1 cellular context compared by ENCODE assay signal in the genomic region with DNA sequence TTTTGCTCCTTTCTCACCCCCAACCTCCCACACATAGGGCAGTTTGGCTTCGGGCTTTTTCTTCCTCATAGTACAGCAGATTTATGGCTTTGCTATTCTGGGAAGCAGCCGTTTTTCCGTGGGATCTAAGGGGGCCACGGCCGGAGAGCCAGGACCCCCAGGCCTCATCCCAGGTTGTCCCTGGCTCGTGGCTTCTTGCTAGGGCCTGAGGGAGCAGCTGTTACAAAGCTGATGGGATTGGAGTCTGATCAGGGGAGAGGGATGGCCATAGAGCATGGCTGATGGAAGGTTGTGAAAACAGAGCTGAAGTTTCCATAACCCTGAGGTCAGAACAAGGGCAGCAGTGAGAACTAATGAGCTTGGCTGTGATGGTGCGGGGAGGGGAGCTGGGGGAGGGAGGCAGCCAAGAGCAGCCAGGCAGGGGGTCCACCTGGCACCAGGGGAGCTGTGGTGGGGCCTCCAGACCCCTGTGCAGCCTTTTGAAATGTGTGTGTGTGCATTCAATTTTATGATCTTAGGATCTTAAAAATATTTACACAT.
TF ChIP-seq lines count a peak whose summit lies in the region.

No MANE protein-coding gene starts in this region.

TF ChIP-seq in SK-N-SH treated with all-trans-retinoic acid at 6 μM for 48 hours, 23 proteins besides CTCF, POLR2A, EP300 and RAD21 (continued from another document):
- TF ChIP-seq, protein P1, sequence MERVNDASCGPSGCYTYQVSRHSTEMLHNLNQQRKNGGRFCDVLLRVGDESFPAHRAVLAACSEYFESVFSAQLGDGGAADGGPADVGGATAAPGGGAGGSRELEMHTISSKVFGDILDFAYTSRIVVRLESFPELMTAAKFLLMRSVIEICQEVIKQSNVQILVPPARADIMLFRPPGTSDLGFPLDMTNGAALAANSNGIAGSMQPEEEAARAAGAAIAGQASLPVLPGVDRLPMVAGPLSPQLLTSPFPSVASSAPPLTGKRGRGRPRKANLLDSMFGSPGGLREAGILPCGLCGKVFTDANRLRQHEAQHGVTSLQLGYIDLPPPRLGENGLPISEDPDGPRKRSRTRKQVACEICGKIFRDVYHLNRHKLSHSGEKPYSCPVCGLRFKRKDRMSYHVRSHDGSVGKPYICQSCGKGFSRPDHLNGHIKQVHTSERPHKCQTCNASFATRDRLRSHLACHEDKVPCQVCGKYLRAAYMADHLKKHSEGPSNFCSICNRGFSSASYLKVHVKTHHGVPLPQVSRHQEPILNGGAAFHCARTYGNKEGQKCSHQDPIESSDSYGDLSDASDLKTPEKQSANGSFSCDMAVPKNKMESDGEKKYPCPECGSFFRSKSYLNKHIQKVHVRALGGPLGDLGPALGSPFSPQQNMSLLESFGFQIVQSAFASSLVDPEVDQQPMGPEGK (CRISPR knock-in tag; IDR thresholded peaks at IDR 0.05; ENCODE audit: borderline replicate concordance): no peak
- TF ChIP-seq PPARA (CRISPR knock-in tag; IDR thresholded peaks at IDR 0.05; ENCODE audit: borderline replicate concordance) (no peak), CSDC2 (CRISPR knock-in tag; IDR thresholded peaks at IDR 0.05) (no peak), ZNF70 (CRISPR knock-in tag; IDR thresholded peaks at IDR 0.05) (no peak), BACH2 (CRISPR knock-in tag; IDR thresholded peaks at IDR 0.05; ENCODE audit: borderline replicate concordance) (no peak), ZC3H10 (CRISPR knock-in tag; IDR thresholded peaks at IDR 0.05) (no peak), ARNTL (CRISPR knock-in tag; IDR thresholded peaks at IDR 0.05; ENCODE audit: borderline replicate concordance, low read depth) (no peak), ZFP30 (CRISPR knock-in tag; IDR thresholded peaks at IDR 0.05) (no peak), OSR1 (CRISPR knock-in tag; IDR thresholded peaks at IDR 0.05) (no peak)
- TF ChIP-seq, protein P2, sequence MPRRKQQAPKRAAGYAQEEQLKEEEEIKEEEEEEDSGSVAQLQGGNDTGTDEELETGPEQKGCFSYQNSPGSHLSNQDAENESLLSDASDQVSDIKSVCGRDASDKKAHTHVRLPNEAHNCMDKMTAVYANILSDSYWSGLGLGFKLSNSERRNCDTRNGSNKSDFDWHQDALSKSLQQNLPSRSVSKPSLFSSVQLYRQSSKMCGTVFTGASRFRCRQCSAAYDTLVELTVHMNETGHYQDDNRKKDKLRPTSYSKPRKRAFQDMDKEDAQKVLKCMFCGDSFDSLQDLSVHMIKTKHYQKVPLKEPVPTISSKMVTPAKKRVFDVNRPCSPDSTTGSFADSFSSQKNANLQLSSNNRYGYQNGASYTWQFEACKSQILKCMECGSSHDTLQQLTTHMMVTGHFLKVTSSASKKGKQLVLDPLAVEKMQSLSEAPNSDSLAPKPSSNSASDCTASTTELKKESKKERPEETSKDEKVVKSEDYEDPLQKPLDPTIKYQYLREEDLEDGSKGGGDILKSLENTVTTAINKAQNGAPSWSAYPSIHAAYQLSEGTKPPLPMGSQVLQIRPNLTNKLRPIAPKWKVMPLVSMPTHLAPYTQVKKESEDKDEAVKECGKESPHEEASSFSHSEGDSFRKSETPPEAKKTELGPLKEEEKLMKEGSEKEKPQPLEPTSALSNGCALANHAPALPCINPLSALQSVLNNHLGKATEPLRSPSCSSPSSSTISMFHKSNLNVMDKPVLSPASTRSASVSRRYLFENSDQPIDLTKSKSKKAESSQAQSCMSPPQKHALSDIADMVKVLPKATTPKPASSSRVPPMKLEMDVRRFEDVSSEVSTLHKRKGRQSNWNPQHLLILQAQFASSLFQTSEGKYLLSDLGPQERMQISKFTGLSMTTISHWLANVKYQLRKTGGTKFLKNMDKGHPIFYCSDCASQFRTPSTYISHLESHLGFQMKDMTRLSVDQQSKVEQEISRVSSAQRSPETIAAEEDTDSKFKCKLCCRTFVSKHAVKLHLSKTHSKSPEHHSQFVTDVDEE (CRISPR knock-in tag; IDR thresholded peaks at IDR 0.05): no peak
